24 cellular contexts compared by ENCODE assay signal in genomic region chr12:19506497-19506896, GRCh38.
A peak's percentile ranks its signal among the peaks of the same experiment; 100 is the strongest.
DNase-seq lines count a peak whose midpoint lies in the region; ATAC-seq and TF ChIP-seq lines count a peak whose summit lies in the region.
"Had no signal": no experiment of that assay in that cellular context is flagged by ENCODE, and none has a peak within 500 bp of the region (broad histone marks: within the 10 kb centered on the region; RNA-seq: fewer than 3 reads in every experiment).

No MANE protein-coding gene starts in this region.

- H3K27ac Mint-ChIP-seq in CD8-positive, alpha-beta T cell: peak overlapping the region; percentile 63
- peak overlapping the region; percentile 49 to 71 (median 68) for H3K27ac Mint-ChIP-seq in nephron
- H3K27ac Mint-ChIP-seq in activated CD4-positive, alpha-beta T cell treated with anti-CD3 and anti-CD28 coated beads, Interleukin-2, amount 10 ng/mL, durations not matched to agents 7 days and 5 days: no peak overlapping the region
- H3K27ac Mint-ChIP-seq: activated CD8-positive, alpha-beta memory T cell treated with anti-CD3 and anti-CD28 coated beads, Interleukin-2, amount 10 ng/mL, durations not matched to agents 7 days and 5 days had no signal

- TF ChIP-seq EP300 in tibial nerve (IDR thresholded peaks at IDR 0.05): no peak

- CTCF ChIA-PET in CD8-positive, alpha-beta T cell (lab: Charles Lee): no interaction called here
- CTCF ChIA-PET in activated CD4-positive, alpha-beta T cell treated with anti-CD3 and anti-CD28 coated beads, Interleukin-2, amount 10 ng/mL, durations not matched to agents 7 days and 5 days (lab: Charles Lee): interaction anchor here (1.2 to 1.4 kb wide), 2 partner anchors 18 to 74 kb away, joined by 3 read pairs; no protein-coding TSS in a partner anchor

- H3K9me3 ChIP-seq in CD8-positive, alpha-beta T cell (ENCODE audit: low read length): no peaks in the 10 kb centered on the region
- no peaks in the 10 kb centered on the region for H3K9me3 ChIP-seq in tibial nerve
- H3K9me3 ChIP-seq in effector memory CD4-positive, alpha-beta T cell (ENCODE audit: control insufficient read depth, low read length): no peaks in the 10 kb centered on the region
- H3K9me3 ChIP-seq: pancreas, testis had no signal

- H3K4me1 ChIP-seq in CD8-positive, alpha-beta T cell (ENCODE audit: insufficient read depth, low read length): peaks cover 13% of the 10 kb centered on the region
- H3K4me1 ChIP-seq in tibial nerve: peaks cover 0 to 52% (median 5%) of the 10 kb centered on the region in 4 donors
- no peaks in the 10 kb centered on the region for H3K4me1 ChIP-seq in effector memory CD4-positive, alpha-beta T cell (ENCODE audit: control insufficient read depth, insufficient read depth, low read length, poor library complexity, severe bottlenecking)
- H3K4me1 ChIP-seq: pancreas had no signal

- no peak overlapping the region for H3K4me3 Mint-ChIP-seq in CD8-positive, alpha-beta T cell
- H3K4me3 Mint-ChIP-seq in nephron: no peak overlapping the region
- no peak overlapping the region for H3K4me3 Mint-ChIP-seq in activated CD4-positive, alpha-beta T cell treated with anti-CD3 and anti-CD28 coated beads, Interleukin-2, amount 10 ng/mL, durations not matched to agents 7 days and 5 days
- H3K4me3 Mint-ChIP-seq: activated CD8-positive, alpha-beta memory T cell treated with anti-CD3 and anti-CD28 coated beads, Interleukin-2, amount 10 ng/mL, durations not matched to agents 7 days and 5 days had no signal

- peaks cover 58% of the 10 kb centered on the region for H3K36me3 Mint-ChIP-seq in CD8-positive, alpha-beta T cell
- peaks cover 53% of the 10 kb centered on the region for H3K36me3 Mint-ChIP-seq in nephron (ENCODE audit: low read depth)
- peaks cover 42% of the 10 kb centered on the region for H3K36me3 Mint-ChIP-seq in activated CD4-positive, alpha-beta T cell treated with anti-CD3 and anti-CD28 coated beads, Interleukin-2, amount 10 ng/mL, durations not matched to agents 7 days and 5 days (ENCODE audit: low read depth)

- no peaks in the 10 kb centered on the region for H3K27me3 Mint-ChIP-seq in CD8-positive, alpha-beta T cell (ENCODE audit: low read depth)
- no peaks in the 10 kb centered on the region for H3K27me3 Mint-ChIP-seq in nephron (ENCODE audit: low read depth)
- H3K27me3 Mint-ChIP-seq in activated CD4-positive, alpha-beta T cell treated with anti-CD3 and anti-CD28 coated beads, Interleukin-2, amount 10 ng/mL, durations not matched to agents 7 days and 5 days: no peaks in the 10 kb centered on the region
- H3K27me3 Mint-ChIP-seq: activated CD8-positive, alpha-beta memory T cell treated with anti-CD3 and anti-CD28 coated beads, Interleukin-2, amount 10 ng/mL, durations not matched to agents 7 days and 5 days had no signal

- TF ChIP-seq POLR2A in tibial nerve (IDR thresholded peaks at IDR 0.05): no peak

- DNase-seq in CD8-positive, alpha-beta T cell: no peak
- DNase-seq in OCI-M1 (lab: John Stamatoyannopoulos, UW) (peak; percentile 21), epithelial cell of esophagus (ENCODE audit: low read depth) (peak; percentile 41), tibial nerve (ENCODE audit: low spot score in 2 of 2) (no peak)
- no peak for DNase-seq in effector memory CD4-positive, alpha-beta T cell
- no peak for DNase-seq in activated CD4-positive, alpha-beta T cell treated with anti-CD3 and anti-CD28 coated beads, Interleukin-2, amount 10 ng/mL, durations not matched to agents 7 days and 5 days
- DNase-seq: activated CD4-positive, CD25-positive, alpha-beta regulatory T cell; activated CD8-positive, alpha-beta memory T cell treated with anti-CD3 and anti-CD28 coated beads, Interleukin-2, amount 10 ng/mL, durations not matched to agents 7 days and 5 days; AML-193; DMS 273 treated with DMSO at 0.1 percent for 48 hours; dorsolateral prefrontal cortex; GDM1; KBM-7; NCI-H1048; NCI-H2081 treated with DMSO at 0.1 percent for 48 hours; NCI-H510A treated with DMSO at 0.1 percent for 48 hours; pancreas; SHP77 treated with DMSO at 0.1 percent for 48 hours; stimulated activated CD4-positive, alpha-beta T cell treated with anti-CD3 and anti-CD28 coated beads, Interleukin-4, amount 100 ng/mL, for 1 hour; T-helper 2 cell; testis had no signal

- no peak for ATAC-seq in CD8-positive, alpha-beta T cell
- ATAC-seq in GM18520 (IDR thresholded peaks at IDR 0.05; ENCODE audit: unreplicated experiment): no peak
- ATAC-seq: activated CD8-positive, alpha-beta memory T cell treated with anti-CD3 and anti-CD28 coated beads, Interleukin-2, amount 10 ng/mL, durations not matched to agents 7 days and 5 days; GM12878; pancreas had no signal

- H3K9me3 Mint-ChIP-seq in CD8-positive, alpha-beta T cell: no peaks in the 10 kb centered on the region
- no peaks in the 10 kb centered on the region for H3K9me3 Mint-ChIP-seq in nephron
- H3K9me3 Mint-ChIP-seq in activated CD4-positive, alpha-beta T cell treated with anti-CD3 and anti-CD28 coated beads, Interleukin-2, amount 10 ng/mL, durations not matched to agents 7 days and 5 days: no peaks in the 10 kb centered on the region

- intact Hi-C loops in CD8-positive, alpha-beta T cell (cut with DNase I, micrococcal nuclease): no loop called here

- POLR2A ChIA-PET in CD8-positive, alpha-beta T cell (lab: Charles Lee): interaction anchor here (1.3 kb wide), 1 partner anchor 8 kb away, joined by 3 read pairs; no protein-coding TSS in a partner anchor
- POLR2A ChIA-PET in activated CD4-positive, alpha-beta T cell treated with anti-CD3 and anti-CD28 coated beads, Interleukin-2, amount 10 ng/mL, durations not matched to agents 7 days and 5 days (lab: Charles Lee): interaction anchor here (0.8 kb wide), 1 partner anchor 347 kb away, joined by 4 read pairs; no protein-coding TSS in a partner anchor

- no peak overlapping the region for H3K27ac ChIP-seq in CD8-positive, alpha-beta T cell (ENCODE audit: low read depth, low read length)
- peak overlapping the region in 1 of 4 donors; percentile 7 for H3K27ac ChIP-seq in tibial nerve
- no peak overlapping the region for H3K27ac ChIP-seq in effector memory CD4-positive, alpha-beta T cell (ENCODE audit: insufficient read depth, low read length, poor library complexity, severe bottlenecking)
- H3K27ac ChIP-seq: pancreas had no signal

- H3K4me3 ChIP-seq in CD8-positive, alpha-beta T cell (ENCODE audit: low read depth, low read length): no peak overlapping the region
- H3K4me3 ChIP-seq in epithelial cell of esophagus (ENCODE audit: low read length): no peak overlapping the region
- no peak overlapping the region for H3K4me3 ChIP-seq in tibial nerve
- H3K4me3 ChIP-seq in effector memory CD4-positive, alpha-beta T cell (ENCODE audit: insufficient read depth, low read depth, low read length, poor library complexity, severe bottlenecking): no peak overlapping the region
- H3K4me3 ChIP-seq: dorsolateral prefrontal cortex, GM12878, pancreas, testis had no signal

- no peaks in the 10 kb centered on the region for H3K36me3 ChIP-seq in CD8-positive, alpha-beta T cell (ENCODE audit: insufficient read depth, low read length)
- H3K36me3 ChIP-seq in tibial nerve: peaks cover 0 to 28% (median 0%) of the 10 kb centered on the region in 3 donors
- peaks cover 4% of the 10 kb centered on the region for H3K36me3 ChIP-seq in effector memory CD4-positive, alpha-beta T cell (ENCODE audit: control insufficient read depth, insufficient read depth, low read length)
- H3K36me3 ChIP-seq: pancreas had no signal

- H3K27me3 ChIP-seq in CD8-positive, alpha-beta T cell (ENCODE audit: insufficient read depth, low read length): no peaks in the 10 kb centered on the region
- no peaks in the 10 kb centered on the region for H3K27me3 ChIP-seq in tibial nerve
- H3K27me3 ChIP-seq in effector memory CD4-positive, alpha-beta T cell (replicated peaks; ENCODE audit: control insufficient read depth, insufficient read depth, low read length, poor library complexity, severe bottlenecking): no peaks in the 10 kb centered on the region
- H3K27me3 ChIP-seq: dorsolateral prefrontal cortex, pancreas, testis had no signal

- no peak for TF ChIP-seq CTCF in CD8-positive, alpha-beta T cell (IDR thresholded peaks at IDR 0.05)
- TF ChIP-seq CTCF in epithelial cell of esophagus (IDR thresholded peaks at IDR 0.05; ENCODE audit: insufficient read depth, low read depth, low read length, missing control alignments) (no peak), nephron (IDR thresholded peaks at IDR 0.05; ENCODE audit: unreplicated experiment in 3 of 3) (no peak), tibial nerve (IDR thresholded peaks at IDR 0.05) (no peak)

- peaks cover 58% of the 10 kb centered on the region for H3K4me1 Mint-ChIP-seq in CD8-positive, alpha-beta T cell (ENCODE audit: low read depth)
- H3K4me1 Mint-ChIP-seq in nephron: peaks cover 23% of the 10 kb centered on the region
- peaks cover 15% of the 10 kb centered on the region for H3K4me1 Mint-ChIP-seq in activated CD4-positive, alpha-beta T cell treated with anti-CD3 and anti-CD28 coated beads, Interleukin-2, amount 10 ng/mL, durations not matched to agents 7 days and 5 days

Comparison
In these comparisons a context has a peak if more than half of its experiments do, and no peak if none do; other contexts are left out.
1. DNase-seq: peak in OCI-M1 (single experiment) and epithelial cell of esophagus (single experiment); none in CD8-positive, alpha-beta T cell (0 of 7), tibial nerve (0 of 2), effector memory CD4-positive, alpha-beta T cell (0 of 3) and activated CD4-positive, alpha-beta T cell treated with anti-CD3 and anti-CD28 coated beads, Interleukin-2, amount 10 ng/mL, durations not matched to agents 7 days and 5 days (single experiment).